ENCODE assay signal across 1 cellular context in the genomic region with DNA sequence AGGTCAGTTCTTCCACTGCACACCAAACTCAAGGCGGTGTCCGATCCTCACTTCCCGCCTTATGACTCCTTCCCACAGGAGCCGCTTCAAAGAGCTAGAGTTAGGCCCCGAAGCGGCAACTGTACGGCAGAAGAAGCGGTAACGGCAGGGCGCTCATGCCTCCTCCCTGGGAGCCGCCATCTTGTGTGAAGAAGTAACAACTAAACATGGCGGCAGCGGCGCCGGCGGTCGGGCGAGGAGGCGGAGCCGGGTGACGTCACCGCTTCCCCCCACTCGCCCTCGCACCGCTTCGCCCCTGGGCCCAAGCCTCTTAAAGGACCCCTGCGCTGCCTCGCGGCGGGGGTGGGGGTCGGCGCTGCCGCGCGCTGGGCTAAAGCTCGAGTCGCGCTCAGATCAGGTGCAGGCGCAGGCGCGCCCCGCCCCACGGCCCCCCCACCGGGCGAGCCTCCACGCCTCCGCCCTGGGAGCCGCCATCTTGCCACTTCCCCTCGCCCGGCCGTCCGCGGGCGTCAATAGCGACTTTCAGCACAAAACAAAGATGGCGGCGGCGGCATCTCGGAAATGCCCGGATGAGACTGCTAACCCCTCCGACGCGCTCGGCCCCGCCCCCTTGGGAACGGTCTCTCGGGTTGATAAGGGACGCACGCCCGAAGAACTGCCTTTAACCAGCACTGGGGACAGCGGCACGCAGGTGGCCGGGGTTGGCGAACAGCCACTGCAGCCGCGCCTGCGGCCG.
A peak's percentile ranks its signal among the peaks of the same experiment; 100 is the strongest.
TF ChIP-seq lines count a peak whose summit lies in the region.

A gene (minus strand): TSS at position 187 of the 736 bp plus-strand sequence. CDS start 978 bp downstream, outside the sequence.

TF ChIP-seq in GM12878, 131 proteins besides CTCF, POLR2A, EP300 and RAD21 (continued from another document and continues in another):
- TF ChIP-seq ETV6 (conservative IDR thresholded peaks at IDR 0.05 in 1 of 2, IDR thresholded peaks at IDR 0.05 in 1 of 2; ENCODE audit: borderline replicate concordance in 1 of 2, low read depth in 1 of 2), result no peak
- no peak for TF ChIP-seq BRCA1 (IDR thresholded peaks at IDR 0.05; ENCODE audit: low read depth, low read length)
- TF ChIP-seq GABPA (IDR thresholded peaks at IDR 0.05; ENCODE audit: low read depth), result no peak
- peak; percentile 96 for TF ChIP-seq ATF7 (IDR thresholded peaks at IDR 0.05; ENCODE audit: low read depth)
- TF ChIP-seq MXI1 (IDR thresholded peaks at IDR 0.05; ENCODE audit: low read depth, low read length), result peak; percentile 56
- TF ChIP-seq, protein P1, sequence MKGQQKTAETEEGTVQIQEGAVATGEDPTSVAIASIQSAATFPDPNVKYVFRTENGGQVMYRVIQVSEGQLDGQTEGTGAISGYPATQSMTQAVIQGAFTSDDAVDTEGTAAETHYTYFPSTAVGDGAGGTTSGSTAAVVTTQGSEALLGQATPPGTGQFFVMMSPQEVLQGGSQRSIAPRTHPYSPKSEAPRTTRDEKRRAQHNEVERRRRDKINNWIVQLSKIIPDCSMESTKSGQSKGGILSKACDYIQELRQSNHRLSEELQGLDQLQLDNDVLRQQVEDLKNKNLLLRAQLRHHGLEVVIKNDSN (IDR thresholded peaks at IDR 0.05; ENCODE audit: borderline replicate concordance, extremely low read length, insufficient read depth, low read depth, low read length), result no peak
- TF ChIP-seq NFXL1 (IDR thresholded peaks at IDR 0.05; ENCODE audit: borderline replicate concordance), result no peak
- TF ChIP-seq, protein P2, sequence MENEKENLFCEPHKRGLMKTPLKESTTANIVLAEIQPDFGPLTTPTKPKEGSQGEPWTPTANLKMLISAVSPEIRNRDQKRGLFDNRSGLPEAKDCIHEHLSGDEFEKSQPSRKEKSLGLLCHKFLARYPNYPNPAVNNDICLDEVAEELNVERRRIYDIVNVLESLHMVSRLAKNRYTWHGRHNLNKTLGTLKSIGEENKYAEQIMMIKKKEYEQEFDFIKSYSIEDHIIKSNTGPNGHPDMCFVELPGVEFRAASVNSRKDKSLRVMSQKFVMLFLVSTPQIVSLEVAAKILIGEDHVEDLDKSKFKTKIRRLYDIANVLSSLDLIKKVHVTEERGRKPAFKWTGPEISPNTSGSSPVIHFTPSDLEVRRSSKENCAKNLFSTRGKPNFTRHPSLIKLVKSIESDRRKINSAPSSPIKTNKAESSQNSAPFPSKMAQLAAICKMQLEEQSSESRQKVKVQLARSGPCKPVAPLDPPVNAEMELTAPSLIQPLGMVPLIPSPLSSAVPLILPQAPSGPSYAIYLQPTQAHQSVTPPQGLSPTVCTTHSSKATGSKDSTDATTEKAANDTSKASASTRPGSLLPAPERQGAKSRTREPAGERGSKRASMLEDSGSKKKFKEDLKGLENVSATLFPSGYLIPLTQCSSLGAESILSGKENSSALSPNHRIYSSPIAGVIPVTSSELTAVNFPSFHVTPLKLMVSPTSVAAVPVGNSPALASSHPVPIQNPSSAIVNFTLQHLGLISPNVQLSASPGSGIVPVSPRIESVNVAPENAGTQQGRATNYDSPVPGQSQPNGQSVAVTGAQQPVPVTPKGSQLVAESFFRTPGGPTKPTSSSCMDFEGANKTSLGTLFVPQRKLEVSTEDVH (IDR thresholded peaks at IDR 0.05; ENCODE audit: low read depth, partially characterized antibody), result no peak
- TF ChIP-seq SIN3A (IDR thresholded peaks at IDR 0.05; ENCODE audit: low read depth, low read length), result 0 out of 2 replicates have a peak, but pooled peaks have one; percentile 16
- TF ChIP-seq PAX8 (IDR thresholded peaks at IDR 0.05), result no peak
- TF ChIP-seq, protein P3, sequence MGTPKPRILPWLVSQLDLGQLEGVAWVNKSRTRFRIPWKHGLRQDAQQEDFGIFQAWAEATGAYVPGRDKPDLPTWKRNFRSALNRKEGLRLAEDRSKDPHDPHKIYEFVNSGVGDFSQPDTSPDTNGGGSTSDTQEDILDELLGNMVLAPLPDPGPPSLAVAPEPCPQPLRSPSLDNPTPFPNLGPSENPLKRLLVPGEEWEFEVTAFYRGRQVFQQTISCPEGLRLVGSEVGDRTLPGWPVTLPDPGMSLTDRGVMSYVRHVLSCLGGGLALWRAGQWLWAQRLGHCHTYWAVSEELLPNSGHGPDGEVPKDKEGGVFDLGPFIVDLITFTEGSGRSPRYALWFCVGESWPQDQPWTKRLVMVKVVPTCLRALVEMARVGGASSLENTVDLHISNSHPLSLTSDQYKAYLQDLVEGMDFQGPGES (IDR thresholded peaks at IDR 0.05), result no peak
- no peak for TF ChIP-seq NFYA (IDR thresholded peaks at IDR 0.05; ENCODE audit: borderline replicate concordance, low read depth, low read length)
- TF ChIP-seq SMC3 (IDR thresholded peaks at IDR 0.05; ENCODE audit: borderline replicate concordance, low read length), result no peak
- TF ChIP-seq SREBF1 (IDR thresholded peaks at IDR 0.05; ENCODE audit: low read length), result no peak
- TF ChIP-seq KAT2A (conservative IDR thresholded peaks at IDR 0.05; ENCODE audit: control insufficient read depth, low read depth, low read length), result no peak
- TF ChIP-seq, protein P4, sequence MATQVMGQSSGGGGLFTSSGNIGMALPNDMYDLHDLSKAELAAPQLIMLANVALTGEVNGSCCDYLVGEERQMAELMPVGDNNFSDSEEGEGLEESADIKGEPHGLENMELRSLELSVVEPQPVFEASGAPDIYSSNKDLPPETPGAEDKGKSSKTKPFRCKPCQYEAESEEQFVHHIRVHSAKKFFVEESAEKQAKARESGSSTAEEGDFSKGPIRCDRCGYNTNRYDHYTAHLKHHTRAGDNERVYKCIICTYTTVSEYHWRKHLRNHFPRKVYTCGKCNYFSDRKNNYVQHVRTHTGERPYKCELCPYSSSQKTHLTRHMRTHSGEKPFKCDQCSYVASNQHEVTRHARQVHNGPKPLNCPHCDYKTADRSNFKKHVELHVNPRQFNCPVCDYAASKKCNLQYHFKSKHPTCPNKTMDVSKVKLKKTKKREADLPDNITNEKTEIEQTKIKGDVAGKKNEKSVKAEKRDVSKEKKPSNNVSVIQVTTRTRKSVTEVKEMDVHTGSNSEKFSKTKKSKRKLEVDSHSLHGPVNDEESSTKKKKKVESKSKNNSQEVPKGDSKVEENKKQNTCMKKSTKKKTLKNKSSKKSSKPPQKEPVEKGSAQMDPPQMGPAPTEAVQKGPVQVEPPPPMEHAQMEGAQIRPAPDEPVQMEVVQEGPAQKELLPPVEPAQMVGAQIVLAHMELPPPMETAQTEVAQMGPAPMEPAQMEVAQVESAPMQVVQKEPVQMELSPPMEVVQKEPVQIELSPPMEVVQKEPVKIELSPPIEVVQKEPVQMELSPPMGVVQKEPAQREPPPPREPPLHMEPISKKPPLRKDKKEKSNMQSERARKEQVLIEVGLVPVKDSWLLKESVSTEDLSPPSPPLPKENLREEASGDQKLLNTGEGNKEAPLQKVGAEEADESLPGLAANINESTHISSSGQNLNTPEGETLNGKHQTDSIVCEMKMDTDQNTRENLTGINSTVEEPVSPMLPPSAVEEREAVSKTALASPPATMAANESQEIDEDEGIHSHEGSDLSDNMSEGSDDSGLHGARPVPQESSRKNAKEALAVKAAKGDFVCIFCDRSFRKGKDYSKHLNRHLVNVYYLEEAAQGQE (IDR thresholded peaks at IDR 0.05; ENCODE audit: low read depth, low read length), result peak; percentile 60; the same call in 1 of the 2 replicates
- peak; percentile 72 for TF ChIP-seq CREB1 (IDR thresholded peaks at IDR 0.05; ENCODE audit: low read depth)
- TF ChIP-seq SMARCA5 (IDR thresholded peaks at IDR 0.05), result peak; percentile 76
- TF ChIP-seq ZNF274 (IDR thresholded peaks at IDR 0.05; ENCODE audit: insufficient read depth, insufficient read length), result no peak
- TF ChIP-seq EGR1 (IDR thresholded peaks at IDR 0.05; ENCODE audit: borderline replicate concordance in 1 of 2, low read depth in 2 of 2, low read length in 2 of 2), result peak in 1 of 2 experiments; percentile 29; a peak in 1 of 3 replicates
- TF ChIP-seq TBL1XR1 (IDR thresholded peaks at IDR 0.05; ENCODE audit: low read depth, low read length), result no peak; the same call in 1 of the 2 replicates
- 0 out of 2 replicates have a peak, but pooled peaks have one; percentile 28 for TF ChIP-seq ASH2L (IDR thresholded peaks at IDR 0.05; ENCODE audit: borderline replicate concordance, low read depth)
- no peak for TF ChIP-seq CHD2 (IDR thresholded peaks at IDR 0.05; ENCODE audit: borderline replicate concordance, low read depth, low read length)
- TF ChIP-seq HCFC1 (IDR thresholded peaks at IDR 0.05; ENCODE audit: low read length), result peak; percentile 56
- TF ChIP-seq, protein P5, sequence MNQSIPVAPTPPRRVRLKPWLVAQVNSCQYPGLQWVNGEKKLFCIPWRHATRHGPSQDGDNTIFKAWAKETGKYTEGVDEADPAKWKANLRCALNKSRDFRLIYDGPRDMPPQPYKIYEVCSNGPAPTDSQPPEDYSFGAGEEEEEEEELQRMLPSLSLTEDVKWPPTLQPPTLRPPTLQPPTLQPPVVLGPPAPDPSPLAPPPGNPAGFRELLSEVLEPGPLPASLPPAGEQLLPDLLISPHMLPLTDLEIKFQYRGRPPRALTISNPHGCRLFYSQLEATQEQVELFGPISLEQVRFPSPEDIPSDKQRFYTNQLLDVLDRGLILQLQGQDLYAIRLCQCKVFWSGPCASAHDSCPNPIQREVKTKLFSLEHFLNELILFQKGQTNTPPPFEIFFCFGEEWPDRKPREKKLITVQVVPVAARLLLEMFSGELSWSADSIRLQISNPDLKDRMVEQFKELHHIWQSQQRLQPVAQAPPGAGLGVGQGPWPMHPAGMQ (IDR thresholded peaks at IDR 0.05; ENCODE audit: borderline replicate concordance), result no peak
- no peak for TF ChIP-seq ZNF384 (IDR thresholded peaks at IDR 0.05; ENCODE audit: borderline replicate concordance, low read depth, low read length)
- TF ChIP-seq, protein P6, sequence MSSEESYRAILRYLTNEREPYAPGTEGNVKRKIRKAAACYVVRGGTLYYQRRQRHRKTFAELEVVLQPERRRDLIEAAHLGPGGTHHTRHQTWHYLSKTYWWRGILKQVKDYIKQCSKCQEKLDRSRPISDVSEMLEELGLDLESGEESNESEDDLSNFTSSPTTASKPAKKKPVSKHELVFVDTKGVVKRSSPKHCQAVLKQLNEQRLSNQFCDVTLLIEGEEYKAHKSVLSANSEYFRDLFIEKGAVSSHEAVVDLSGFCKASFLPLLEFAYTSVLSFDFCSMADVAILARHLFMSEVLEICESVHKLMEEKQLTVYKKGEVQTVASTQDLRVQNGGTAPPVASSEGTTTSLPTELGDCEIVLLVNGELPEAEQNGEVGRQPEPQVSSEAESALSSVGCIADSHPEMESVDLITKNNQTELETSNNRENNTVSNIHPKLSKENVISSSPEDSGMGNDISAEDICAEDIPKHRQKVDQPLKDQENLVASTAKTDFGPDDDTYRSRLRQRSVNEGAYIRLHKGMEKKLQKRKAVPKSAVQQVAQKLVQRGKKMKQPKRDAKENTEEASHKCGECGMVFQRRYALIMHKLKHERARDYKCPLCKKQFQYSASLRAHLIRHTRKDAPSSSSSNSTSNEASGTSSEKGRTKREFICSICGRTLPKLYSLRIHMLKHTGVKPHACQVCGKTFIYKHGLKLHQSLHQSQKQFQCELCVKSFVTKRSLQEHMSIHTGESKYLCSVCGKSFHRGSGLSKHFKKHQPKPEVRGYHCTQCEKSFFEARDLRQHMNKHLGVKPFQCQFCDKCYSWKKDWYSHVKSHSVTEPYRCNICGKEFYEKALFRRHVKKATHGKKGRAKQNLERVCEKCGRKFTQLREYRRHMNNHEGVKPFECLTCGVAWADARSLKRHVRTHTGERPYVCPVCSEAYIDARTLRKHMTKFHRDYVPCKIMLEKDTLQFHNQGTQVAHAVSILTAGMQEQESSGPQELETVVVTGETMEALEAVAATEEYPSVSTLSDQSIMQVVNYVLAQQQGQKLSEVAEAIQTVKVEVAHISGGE (CRISPR knock-in tag; IDR thresholded peaks at IDR 0.05), result no peak
- TF ChIP-seq KDM1A (IDR thresholded peaks at IDR 0.05; ENCODE audit: borderline replicate concordance), result no peak
- TF ChIP-seq CBFB (IDR thresholded peaks at IDR 0.05; ENCODE audit: low read depth), result no peak
- peak; percentile 43 for TF ChIP-seq RELA (IDR thresholded peaks at IDR 0.05; ENCODE audit: borderline replicate concordance, partially characterized antibody)
- TF ChIP-seq, protein P7, sequence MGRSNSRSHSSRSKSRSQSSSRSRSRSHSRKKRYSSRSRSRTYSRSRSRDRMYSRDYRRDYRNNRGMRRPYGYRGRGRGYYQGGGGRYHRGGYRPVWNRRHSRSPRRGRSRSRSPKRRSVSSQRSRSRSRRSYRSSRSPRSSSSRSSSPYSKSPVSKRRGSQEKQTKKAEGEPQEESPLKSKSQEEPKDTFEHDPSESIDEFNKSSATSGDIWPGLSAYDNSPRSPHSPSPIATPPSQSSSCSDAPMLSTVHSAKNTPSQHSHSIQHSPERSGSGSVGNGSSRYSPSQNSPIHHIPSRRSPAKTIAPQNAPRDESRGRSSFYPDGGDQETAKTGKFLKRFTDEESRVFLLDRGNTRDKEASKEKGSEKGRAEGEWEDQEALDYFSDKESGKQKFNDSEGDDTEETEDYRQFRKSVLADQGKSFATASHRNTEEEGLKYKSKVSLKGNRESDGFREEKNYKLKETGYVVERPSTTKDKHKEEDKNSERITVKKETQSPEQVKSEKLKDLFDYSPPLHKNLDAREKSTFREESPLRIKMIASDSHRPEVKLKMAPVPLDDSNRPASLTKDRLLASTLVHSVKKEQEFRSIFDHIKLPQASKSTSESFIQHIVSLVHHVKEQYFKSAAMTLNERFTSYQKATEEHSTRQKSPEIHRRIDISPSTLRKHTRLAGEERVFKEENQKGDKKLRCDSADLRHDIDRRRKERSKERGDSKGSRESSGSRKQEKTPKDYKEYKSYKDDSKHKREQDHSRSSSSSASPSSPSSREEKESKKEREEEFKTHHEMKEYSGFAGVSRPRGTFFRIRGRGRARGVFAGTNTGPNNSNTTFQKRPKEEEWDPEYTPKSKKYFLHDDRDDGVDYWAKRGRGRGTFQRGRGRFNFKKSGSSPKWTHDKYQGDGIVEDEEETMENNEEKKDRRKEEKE (IDR thresholded peaks at IDR 0.05), result no peak
- TF ChIP-seq, protein P8, sequence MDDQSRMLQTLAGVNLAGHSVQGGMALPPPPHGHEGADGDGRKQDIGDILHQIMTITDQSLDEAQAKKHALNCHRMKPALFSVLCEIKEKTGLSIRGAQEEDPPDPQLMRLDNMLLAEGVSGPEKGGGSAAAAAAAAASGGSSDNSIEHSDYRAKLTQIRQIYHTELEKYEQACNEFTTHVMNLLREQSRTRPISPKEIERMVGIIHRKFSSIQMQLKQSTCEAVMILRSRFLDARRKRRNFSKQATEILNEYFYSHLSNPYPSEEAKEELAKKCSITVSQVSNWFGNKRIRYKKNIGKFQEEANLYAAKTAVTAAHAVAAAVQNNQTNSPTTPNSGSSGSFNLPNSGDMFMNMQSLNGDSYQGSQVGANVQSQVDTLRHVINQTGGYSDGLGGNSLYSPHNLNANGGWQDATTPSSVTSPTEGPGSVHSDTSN (IDR thresholded peaks at IDR 0.05; ENCODE audit: insufficient replicate concordance, low read depth, low read length), result no peak
- no peak for TF ChIP-seq PAX5 (IDR thresholded peaks at IDR 0.05; ENCODE audit: borderline replicate concordance, low read depth, low read length)
- no peak; the same call in 1 of the 2 replicates for TF ChIP-seq IKZF1 (conservative IDR thresholded peaks at IDR 0.05)
- TF ChIP-seq, protein P9, sequence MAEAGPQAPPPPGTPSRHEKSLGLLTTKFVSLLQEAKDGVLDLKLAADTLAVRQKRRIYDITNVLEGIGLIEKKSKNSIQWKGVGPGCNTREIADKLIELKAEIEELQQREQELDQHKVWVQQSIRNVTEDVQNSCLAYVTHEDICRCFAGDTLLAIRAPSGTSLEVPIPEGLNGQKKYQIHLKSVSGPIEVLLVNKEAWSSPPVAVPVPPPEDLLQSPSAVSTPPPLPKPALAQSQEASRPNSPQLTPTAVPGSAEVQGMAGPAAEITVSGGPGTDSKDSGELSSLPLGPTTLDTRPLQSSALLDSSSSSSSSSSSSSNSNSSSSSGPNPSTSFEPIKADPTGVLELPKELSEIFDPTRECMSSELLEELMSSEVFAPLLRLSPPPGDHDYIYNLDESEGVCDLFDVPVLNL (IDR thresholded peaks at IDR 0.05; ENCODE audit: low read depth, low read length), result peak; percentile 46; the same call in 1 of the 2 replicates
